In the genomic region with DNA sequence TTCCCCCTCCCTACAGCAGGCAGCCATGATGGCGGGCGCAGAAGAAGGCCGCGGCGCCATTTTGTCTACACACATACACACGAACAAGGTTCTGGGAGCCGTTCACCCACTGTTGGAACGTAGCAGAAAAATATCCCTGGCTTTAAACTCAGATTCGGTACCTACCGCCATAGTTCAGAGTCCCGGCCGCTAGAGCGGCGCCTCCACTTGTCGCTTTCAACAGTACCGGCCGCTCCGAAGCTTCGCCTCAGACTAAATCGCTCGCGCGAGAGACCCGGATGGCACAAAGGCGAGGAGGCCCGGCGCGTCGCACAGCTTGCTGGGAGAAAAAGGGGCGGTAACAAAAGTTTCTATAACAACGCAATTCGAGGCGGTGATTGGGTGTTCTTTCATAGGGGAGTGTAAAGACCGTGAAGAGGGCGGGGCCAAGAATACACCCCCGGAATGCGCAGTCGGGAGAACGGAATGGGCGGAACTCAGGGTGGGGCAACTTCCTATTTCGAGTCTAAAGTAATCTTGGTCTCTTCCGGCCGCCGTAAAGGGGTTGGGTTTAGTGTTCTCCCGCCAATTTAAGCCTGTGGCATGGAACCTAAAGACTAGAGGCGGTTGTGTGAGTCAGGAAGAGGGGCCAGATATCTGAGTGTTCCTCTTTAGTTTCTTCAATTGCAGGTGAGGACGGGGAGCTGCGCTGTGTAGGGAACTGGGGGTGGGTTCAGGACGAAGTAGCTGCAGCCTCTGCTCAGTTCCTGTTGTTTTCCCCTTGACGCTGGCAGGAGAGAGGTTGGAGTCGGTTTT, we compare ENCODE assay signal across 1 cellular context.
TF ChIP-seq lines count a peak whose summit lies in the region.

A gene with protein sequence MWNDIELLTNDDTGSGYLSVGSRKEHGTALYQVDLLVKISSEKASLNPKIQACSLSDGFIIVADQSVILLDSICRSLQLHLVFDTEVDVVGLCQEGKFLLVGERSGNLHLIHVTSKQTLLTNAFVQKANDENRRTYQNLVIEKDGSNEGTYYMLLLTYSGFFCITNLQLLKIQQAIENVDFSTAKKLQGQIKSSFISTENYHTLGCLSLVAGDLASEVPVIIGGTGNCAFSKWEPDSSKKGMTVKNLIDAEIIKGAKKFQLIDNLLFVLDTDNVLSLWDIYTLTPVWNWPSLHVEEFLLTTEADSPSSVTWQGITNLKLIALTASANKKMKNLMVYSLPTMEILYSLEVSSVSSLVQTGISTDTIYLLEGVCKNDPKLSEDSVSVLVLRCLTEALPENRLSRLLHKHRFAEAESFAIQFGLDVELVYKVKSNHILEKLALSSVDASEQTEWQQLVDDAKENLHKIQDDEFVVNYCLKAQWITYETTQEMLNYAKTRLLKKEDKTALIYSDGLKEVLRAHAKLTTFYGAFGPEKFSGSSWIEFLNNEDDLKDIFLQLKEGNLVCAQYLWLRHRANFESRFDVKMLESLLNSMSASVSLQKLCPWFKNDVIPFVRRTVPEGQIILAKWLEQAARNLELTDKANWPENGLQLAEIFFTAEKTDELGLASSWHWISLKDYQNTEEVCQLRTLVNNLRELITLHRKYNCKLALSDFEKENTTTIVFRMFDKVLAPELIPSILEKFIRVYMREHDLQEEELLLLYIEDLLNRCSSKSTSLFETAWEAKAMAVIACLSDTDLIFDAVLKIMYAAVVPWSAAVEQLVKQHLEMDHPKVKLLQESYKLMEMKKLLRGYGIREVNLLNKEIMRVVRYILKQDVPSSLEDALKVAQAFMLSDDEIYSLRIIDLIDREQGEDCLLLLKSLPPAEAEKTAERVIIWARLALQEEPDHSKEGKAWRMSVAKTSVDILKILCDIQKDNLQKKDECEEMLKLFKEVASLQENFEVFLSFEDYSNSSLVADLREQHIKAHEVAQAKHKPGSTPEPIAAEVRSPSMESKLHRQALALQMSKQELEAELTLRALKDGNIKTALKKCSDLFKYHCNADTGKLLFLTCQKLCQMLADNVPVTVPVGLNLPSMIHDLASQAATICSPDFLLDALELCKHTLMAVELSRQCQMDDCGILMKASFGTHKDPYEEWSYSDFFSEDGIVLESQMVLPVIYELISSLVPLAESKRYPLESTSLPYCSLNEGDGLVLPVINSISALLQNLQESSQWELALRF (N-terminal part only) (plus strand): TSS at position 567 of the 795 bp plus-strand sequence. CDS start 2,815 bp downstream, outside the sequence.
A gene with protein sequence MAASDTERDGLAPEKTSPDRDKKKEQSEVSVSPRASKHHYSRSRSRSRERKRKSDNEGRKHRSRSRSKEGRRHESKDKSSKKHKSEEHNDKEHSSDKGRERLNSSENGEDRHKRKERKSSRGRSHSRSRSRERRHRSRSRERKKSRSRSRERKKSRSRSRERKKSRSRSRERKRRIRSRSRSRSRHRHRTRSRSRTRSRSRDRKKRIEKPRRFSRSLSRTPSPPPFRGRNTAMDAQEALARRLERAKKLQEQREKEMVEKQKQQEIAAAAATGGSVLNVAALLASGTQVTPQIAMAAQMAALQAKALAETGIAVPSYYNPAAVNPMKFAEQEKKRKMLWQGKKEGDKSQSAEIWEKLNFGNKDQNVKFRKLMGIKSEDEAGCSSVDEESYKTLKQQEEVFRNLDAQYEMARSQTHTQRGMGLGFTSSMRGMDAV (minus strand): TSS at position 254 of the 795 bp plus-strand sequence. CDS start 83 bp downstream, at position 171.

TF ChIP-seq in K562, 482 proteins besides CTCF, POLR2A, EP300 and RAD21 (continued from another document):
- TF ChIP-seq, protein P1, sequence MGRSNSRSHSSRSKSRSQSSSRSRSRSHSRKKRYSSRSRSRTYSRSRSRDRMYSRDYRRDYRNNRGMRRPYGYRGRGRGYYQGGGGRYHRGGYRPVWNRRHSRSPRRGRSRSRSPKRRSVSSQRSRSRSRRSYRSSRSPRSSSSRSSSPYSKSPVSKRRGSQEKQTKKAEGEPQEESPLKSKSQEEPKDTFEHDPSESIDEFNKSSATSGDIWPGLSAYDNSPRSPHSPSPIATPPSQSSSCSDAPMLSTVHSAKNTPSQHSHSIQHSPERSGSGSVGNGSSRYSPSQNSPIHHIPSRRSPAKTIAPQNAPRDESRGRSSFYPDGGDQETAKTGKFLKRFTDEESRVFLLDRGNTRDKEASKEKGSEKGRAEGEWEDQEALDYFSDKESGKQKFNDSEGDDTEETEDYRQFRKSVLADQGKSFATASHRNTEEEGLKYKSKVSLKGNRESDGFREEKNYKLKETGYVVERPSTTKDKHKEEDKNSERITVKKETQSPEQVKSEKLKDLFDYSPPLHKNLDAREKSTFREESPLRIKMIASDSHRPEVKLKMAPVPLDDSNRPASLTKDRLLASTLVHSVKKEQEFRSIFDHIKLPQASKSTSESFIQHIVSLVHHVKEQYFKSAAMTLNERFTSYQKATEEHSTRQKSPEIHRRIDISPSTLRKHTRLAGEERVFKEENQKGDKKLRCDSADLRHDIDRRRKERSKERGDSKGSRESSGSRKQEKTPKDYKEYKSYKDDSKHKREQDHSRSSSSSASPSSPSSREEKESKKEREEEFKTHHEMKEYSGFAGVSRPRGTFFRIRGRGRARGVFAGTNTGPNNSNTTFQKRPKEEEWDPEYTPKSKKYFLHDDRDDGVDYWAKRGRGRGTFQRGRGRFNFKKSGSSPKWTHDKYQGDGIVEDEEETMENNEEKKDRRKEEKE (IDR thresholded peaks at IDR 0.05; ENCODE audit: borderline replicate concordance in 1 of 2, control insufficient read depth in 1 of 2, low read depth in 2 of 2, low read length in 1 of 2), result no peak; a peak in 1 of 4 replicates
- no peak for TF ChIP-seq ZC3H4 (CRISPR knock-in tag; IDR thresholded peaks at IDR 0.05; ENCODE audit: borderline replicate concordance)
- peak; percentile 98 for TF ChIP-seq RBFOX2 (IDR thresholded peaks at IDR 0.05; ENCODE audit: low read depth, low read length)
- no peak; the same call in 1 of the 2 replicates for TF ChIP-seq RHOXF2B (CRISPR knock-in tag; conservative IDR thresholded peaks at IDR 0.05)
- no peak for TF ChIP-seq PTBP1 (IDR thresholded peaks at IDR 0.05; ENCODE audit: low read depth, low read length)
- TF ChIP-seq GATAD2B (IDR thresholded peaks at IDR 0.05; ENCODE audit: borderline replicate concordance), result no peak
- TF ChIP-seq, protein P2, sequence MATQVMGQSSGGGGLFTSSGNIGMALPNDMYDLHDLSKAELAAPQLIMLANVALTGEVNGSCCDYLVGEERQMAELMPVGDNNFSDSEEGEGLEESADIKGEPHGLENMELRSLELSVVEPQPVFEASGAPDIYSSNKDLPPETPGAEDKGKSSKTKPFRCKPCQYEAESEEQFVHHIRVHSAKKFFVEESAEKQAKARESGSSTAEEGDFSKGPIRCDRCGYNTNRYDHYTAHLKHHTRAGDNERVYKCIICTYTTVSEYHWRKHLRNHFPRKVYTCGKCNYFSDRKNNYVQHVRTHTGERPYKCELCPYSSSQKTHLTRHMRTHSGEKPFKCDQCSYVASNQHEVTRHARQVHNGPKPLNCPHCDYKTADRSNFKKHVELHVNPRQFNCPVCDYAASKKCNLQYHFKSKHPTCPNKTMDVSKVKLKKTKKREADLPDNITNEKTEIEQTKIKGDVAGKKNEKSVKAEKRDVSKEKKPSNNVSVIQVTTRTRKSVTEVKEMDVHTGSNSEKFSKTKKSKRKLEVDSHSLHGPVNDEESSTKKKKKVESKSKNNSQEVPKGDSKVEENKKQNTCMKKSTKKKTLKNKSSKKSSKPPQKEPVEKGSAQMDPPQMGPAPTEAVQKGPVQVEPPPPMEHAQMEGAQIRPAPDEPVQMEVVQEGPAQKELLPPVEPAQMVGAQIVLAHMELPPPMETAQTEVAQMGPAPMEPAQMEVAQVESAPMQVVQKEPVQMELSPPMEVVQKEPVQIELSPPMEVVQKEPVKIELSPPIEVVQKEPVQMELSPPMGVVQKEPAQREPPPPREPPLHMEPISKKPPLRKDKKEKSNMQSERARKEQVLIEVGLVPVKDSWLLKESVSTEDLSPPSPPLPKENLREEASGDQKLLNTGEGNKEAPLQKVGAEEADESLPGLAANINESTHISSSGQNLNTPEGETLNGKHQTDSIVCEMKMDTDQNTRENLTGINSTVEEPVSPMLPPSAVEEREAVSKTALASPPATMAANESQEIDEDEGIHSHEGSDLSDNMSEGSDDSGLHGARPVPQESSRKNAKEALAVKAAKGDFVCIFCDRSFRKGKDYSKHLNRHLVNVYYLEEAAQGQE (CRISPR knock-in tag; IDR thresholded peaks at IDR 0.05; ENCODE audit: low read depth), result peak; percentile 29; the same call in 1 of the 2 replicates
- TF ChIP-seq, protein P3, sequence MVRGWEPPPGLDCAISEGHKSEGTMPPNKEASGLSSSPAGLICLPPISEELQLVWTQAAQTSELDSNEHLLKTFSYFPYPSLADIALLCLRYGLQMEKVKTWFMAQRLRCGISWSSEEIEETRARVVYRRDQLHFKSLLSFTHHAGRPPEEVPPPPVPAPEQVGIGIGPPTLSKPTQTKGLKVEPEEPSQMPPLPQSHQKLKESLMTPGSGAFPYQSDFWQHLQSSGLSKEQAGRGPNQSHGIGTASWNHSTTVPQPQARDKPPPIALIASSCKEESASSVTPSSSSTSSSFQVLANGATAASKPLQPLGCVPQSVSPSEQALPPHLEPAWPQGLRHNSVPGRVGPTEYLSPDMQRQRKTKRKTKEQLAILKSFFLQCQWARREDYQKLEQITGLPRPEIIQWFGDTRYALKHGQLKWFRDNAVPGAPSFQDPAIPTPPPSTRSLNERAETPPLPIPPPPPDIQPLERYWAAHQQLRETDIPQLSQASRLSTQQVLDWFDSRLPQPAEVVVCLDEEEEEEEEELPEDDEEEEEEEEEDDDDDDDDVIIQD (CRISPR knock-in tag; IDR thresholded peaks at IDR 0.05), result no peak
- TF ChIP-seq, protein P4, sequence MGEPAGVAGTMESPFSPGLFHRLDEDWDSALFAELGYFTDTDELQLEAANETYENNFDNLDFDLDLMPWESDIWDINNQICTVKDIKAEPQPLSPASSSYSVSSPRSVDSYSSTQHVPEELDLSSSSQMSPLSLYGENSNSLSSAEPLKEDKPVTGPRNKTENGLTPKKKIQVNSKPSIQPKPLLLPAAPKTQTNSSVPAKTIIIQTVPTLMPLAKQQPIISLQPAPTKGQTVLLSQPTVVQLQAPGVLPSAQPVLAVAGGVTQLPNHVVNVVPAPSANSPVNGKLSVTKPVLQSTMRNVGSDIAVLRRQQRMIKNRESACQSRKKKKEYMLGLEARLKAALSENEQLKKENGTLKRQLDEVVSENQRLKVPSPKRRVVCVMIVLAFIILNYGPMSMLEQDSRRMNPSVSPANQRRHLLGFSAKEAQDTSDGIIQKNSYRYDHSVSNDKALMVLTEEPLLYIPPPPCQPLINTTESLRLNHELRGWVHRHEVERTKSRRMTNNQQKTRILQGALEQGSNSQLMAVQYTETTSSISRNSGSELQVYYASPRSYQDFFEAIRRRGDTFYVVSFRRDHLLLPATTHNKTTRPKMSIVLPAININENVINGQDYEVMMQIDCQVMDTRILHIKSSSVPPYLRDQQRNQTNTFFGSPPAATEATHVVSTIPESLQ (CRISPR knock-in tag; IDR thresholded peaks at IDR 0.05), result no peak; the same call in 1 of the 2 replicates
- no peak for TF ChIP-seq HNRNPH1 (optimal IDR thresholded peaks at IDR 0.05; ENCODE audit: low read depth, low read length)
- TF ChIP-seq, protein P5, sequence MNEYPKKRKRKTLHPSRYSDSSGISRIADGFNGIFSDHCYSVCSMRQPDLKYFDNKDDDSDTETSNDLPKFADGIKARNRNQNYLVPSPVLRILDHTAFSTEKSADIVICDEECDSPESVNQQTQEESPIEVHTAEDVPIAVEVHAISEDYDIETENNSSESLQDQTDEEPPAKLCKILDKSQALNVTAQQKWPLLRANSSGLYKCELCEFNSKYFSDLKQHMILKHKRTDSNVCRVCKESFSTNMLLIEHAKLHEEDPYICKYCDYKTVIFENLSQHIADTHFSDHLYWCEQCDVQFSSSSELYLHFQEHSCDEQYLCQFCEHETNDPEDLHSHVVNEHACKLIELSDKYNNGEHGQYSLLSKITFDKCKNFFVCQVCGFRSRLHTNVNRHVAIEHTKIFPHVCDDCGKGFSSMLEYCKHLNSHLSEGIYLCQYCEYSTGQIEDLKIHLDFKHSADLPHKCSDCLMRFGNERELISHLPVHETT (CRISPR knock-in tag; conservative IDR thresholded peaks at IDR 0.05 in 1 of 2, IDR thresholded peaks at IDR 0.05 in 1 of 2), result peak in 1 of 2 experiments; percentile 84; a peak in 2 of 4 replicates
- TF ChIP-seq, protein P6, sequence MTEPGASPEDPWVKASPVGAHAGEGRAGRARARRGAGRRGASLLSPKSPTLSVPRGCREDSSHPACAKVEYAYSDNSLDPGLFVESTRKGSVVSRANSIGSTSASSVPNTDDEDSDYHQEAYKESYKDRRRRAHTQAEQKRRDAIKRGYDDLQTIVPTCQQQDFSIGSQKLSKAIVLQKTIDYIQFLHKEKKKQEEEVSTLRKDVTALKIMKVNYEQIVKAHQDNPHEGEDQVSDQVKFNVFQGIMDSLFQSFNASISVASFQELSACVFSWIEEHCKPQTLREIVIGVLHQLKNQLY (CRISPR knock-in tag; conservative IDR thresholded peaks at IDR 0.05), result no peak
- TF ChIP-seq RNF2 (IDR thresholded peaks at IDR 0.05), result peak; percentile 88
- TF ChIP-seq, protein P7, sequence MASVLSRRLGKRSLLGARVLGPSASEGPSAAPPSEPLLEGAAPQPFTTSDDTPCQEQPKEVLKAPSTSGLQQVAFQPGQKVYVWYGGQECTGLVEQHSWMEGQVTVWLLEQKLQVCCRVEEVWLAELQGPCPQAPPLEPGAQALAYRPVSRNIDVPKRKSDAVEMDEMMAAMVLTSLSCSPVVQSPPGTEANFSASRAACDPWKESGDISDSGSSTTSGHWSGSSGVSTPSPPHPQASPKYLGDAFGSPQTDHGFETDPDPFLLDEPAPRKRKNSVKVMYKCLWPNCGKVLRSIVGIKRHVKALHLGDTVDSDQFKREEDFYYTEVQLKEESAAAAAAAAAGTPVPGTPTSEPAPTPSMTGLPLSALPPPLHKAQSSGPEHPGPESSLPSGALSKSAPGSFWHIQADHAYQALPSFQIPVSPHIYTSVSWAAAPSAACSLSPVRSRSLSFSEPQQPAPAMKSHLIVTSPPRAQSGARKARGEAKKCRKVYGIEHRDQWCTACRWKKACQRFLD (CRISPR knock-in tag; IDR thresholded peaks at IDR 0.05), result peak; percentile 61
- peak; percentile 99 for TF ChIP-seq MTA3 (IDR thresholded peaks at IDR 0.05; ENCODE audit: borderline replicate concordance)
- TF ChIP-seq PHB (CRISPR knock-in tag; IDR thresholded peaks at IDR 0.05), result no peak
- no peak for TF ChIP-seq SRSF1 (IDR thresholded peaks at IDR 0.05; ENCODE audit: low read depth, low read length)
- TF ChIP-seq ZNF274 (IDR thresholded peaks at IDR 0.05; ENCODE audit: borderline replicate concordance, low read depth, low read length), result no peak
- TF ChIP-seq, protein P8, sequence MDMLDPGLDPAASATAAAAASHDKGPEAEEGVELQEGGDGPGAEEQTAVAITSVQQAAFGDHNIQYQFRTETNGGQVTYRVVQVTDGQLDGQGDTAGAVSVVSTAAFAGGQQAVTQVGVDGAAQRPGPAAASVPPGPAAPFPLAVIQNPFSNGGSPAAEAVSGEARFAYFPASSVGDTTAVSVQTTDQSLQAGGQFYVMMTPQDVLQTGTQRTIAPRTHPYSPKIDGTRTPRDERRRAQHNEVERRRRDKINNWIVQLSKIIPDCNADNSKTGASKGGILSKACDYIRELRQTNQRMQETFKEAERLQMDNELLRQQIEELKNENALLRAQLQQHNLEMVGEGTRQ (CRISPR knock-in tag; IDR thresholded peaks at IDR 0.05), result no peak
- TF ChIP-seq LEF1 (IDR thresholded peaks at IDR 0.05), result peak; percentile 35; the same call in 1 of the 2 replicates
